Comparison of ENCODE assay signal across 1 cellular context in the genomic region with DNA sequence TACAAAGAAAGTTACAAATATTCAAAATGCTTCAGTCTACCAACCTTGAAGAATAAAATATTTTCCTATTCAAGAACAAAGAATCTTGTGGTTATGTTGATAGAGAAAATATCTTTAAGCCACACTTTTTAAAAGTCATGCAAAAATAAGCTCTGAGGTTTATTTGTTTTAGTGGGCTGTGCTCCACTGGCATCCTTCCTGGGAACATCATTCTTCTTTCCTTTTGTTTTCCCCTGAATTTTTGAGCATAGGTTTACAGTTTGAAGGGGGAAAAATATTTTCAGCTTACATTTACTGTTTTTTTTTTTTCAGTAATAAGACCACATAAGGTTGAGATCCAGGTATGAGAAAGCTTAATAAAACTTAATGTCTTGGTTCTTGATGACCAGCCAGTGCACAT.
TF ChIP-seq lines count a peak whose summit lies in the region.

No MANE protein-coding gene starts in this region.

TF ChIP-seq in IMR-90, 13 proteins besides CTCF, POLR2A, EP300 and RAD21 (continued from another document):
- TF ChIP-seq RCOR1 (IDR thresholded peaks at IDR 0.05; ENCODE audit: insufficient replicate concordance, low read length) (no peak), FOS (IDR thresholded peaks at IDR 0.05; ENCODE audit: low read depth, low read length) (no peak), CHD1 (IDR thresholded peaks at IDR 0.05; ENCODE audit: low read depth, low read length) (no peak), MXI1 (IDR thresholded peaks at IDR 0.05; ENCODE audit: borderline replicate concordance, low read depth, low read length) (no peak), SMC3 (IDR thresholded peaks at IDR 0.05; ENCODE audit: low read depth, low read length) (no peak)
- TF ChIP-seq, protein P1, sequence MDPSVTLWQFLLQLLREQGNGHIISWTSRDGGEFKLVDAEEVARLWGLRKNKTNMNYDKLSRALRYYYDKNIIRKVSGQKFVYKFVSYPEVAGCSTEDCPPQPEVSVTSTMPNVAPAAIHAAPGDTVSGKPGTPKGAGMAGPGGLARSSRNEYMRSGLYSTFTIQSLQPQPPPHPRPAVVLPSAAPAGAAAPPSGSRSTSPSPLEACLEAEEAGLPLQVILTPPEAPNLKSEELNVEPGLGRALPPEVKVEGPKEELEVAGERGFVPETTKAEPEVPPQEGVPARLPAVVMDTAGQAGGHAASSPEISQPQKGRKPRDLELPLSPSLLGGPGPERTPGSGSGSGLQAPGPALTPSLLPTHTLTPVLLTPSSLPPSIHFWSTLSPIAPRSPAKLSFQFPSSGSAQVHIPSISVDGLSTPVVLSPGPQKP (IDR thresholded peaks at IDR 0.05; ENCODE audit: borderline replicate concordance, low read depth, low read length): no peak
